In genomic region chr20:53001502-53002301, GRCh38 we compare ENCODE assay signal across 9 cellular contexts. TPM values are rescaled to one million over a fixed set of nuclear protein-coding genes. Genes with fewer than 3 reads are reported as not detected.
DNase-seq lines count a peak whose midpoint lies in the region; ATAC-seq lines count a peak whose summit lies in the region.
"Had no signal": no experiment of that assay in that cellular context is flagged by ENCODE, and none has a peak within 500 bp of the region (broad histone marks: within the 10 kb centered on the region; RNA-seq: fewer than 3 reads in every experiment).

No MANE protein-coding gene starts in this region.

- H3K9me3 Mint-ChIP-seq in activated naive CD4-positive, alpha-beta T cell treated with anti-CD3 and anti-CD28 coated beads, Interleukin-2, amount 10 ng/mL, durations not matched to agents 7 days and 5 days: no peaks in the 10 kb centered on the region
- H3K9me3 Mint-ChIP-seq in activated T-helper 2 cell treated with anti-CD3 and anti-CD28 coated beads, Interferon-gamma antibody, Interleukin-2, Interleukin-4, amounts not matched to agents 10 μg/mL and 5 μg/mL and 100 μg/mL, durations not matched to agents 14 hours and 24 hours and 36 hours: no peaks in the 10 kb centered on the region
- H3K9me3 Mint-ChIP-seq in stimulated activated naive CD8-positive, alpha-beta T cell treated with anti-CD3 and anti-CD28 coated beads, Interleukin-15, amount 100 ng/mL, for 72 hours: no peaks in the 10 kb centered on the region

- peak overlapping the region; percentile 99 for H3K27ac Mint-ChIP-seq in activated naive CD4-positive, alpha-beta T cell treated with anti-CD3 and anti-CD28 coated beads, Interleukin-2, amount 10 ng/mL, durations not matched to agents 7 days and 5 days
- peak overlapping the region; percentile 92 for H3K27ac Mint-ChIP-seq in activated T-helper 2 cell treated with anti-CD3 and anti-CD28 coated beads, Interferon-gamma antibody, Interleukin-2, Interleukin-4, amounts not matched to agents 10 μg/mL and 5 μg/mL and 100 μg/mL, durations not matched to agents 14 hours and 24 hours and 36 hours
- peak overlapping the region; percentile 82 to 99 for H3K27ac Mint-ChIP-seq in stimulated activated naive CD8-positive, alpha-beta T cell treated with anti-CD3 and anti-CD28 coated beads, Interleukin-15, amount 100 ng/mL, for 72 hours

- CTCF ChIA-PET in activated naive CD4-positive, alpha-beta T cell treated with anti-CD3 and anti-CD28 coated beads, Interleukin-2, amount 10 ng/mL, durations not matched to agents 7 days and 5 days (lab: Charles Lee): interaction anchor here (0.6 to 2.9 kb wide), 6 partner anchors 11 to 546 kb away, joined by 3 to 9 read pairs (median 4); no protein-coding TSS in a partner anchor

- H3K4me3 Mint-ChIP-seq in activated naive CD4-positive, alpha-beta T cell treated with anti-CD3 and anti-CD28 coated beads, Interleukin-2, amount 10 ng/mL, durations not matched to agents 7 days and 5 days: peak overlapping the region; percentile 63
- H3K4me3 Mint-ChIP-seq in activated T-helper 2 cell treated with anti-CD3 and anti-CD28 coated beads, Interferon-gamma antibody, Interleukin-2, Interleukin-4, amounts not matched to agents 10 μg/mL and 5 μg/mL and 100 μg/mL, durations not matched to agents 14 hours and 24 hours and 36 hours (ENCODE audit: low read depth): peak overlapping the region; percentile 74
- H3K4me3 Mint-ChIP-seq in stimulated activated naive CD8-positive, alpha-beta T cell treated with anti-CD3 and anti-CD28 coated beads, Interleukin-15, amount 100 ng/mL, for 72 hours: peak overlapping the region; percentile 59 to 87
- H3K4me3 Mint-ChIP-seq: CD14-positive monocyte had no signal

- H3K36me3 Mint-ChIP-seq in activated naive CD4-positive, alpha-beta T cell treated with anti-CD3 and anti-CD28 coated beads, Interleukin-2, amount 10 ng/mL, durations not matched to agents 7 days and 5 days: peaks cover 1% of the 10 kb centered on the region
- H3K36me3 Mint-ChIP-seq in activated T-helper 2 cell treated with anti-CD3 and anti-CD28 coated beads, Interferon-gamma antibody, Interleukin-2, Interleukin-4, amounts not matched to agents 10 μg/mL and 5 μg/mL and 100 μg/mL, durations not matched to agents 14 hours and 24 hours and 36 hours (ENCODE audit: low read depth): peaks cover 12% of the 10 kb centered on the region
- H3K36me3 Mint-ChIP-seq: CD14-positive monocyte had no signal

- DNase-seq in activated naive CD4-positive, alpha-beta T cell treated with anti-CD3 and anti-CD28 coated beads, Interleukin-2, amount 10 ng/mL, durations not matched to agents 7 days and 5 days: peak; percentile 40
- DNase-seq in activated naive CD4-positive, alpha-beta T cell treated with Interleukin-2 at 50 U/mL for 16 hours: no peak
- no peak for DNase-seq in activated T-helper 2 cell treated with anti-CD3 and anti-CD28 coated beads, Interferon-gamma antibody, Interleukin-2, Interleukin-4, amounts not matched to agents 10 μg/mL and 5 μg/mL and 100 μg/mL, durations not matched to agents 14 hours and 24 hours and 36 hours (ENCODE audit: low spot score)
- DNase-seq in stimulated activated naive CD8-positive, alpha-beta T cell treated with anti-CD3 and anti-CD28 coated beads, Interleukin-15, amount 100 ng/mL, for 72 hours: no peak
- DNase-seq in activated gamma-delta T cell (lab: John Stamatoyannopoulos, UW): no peak
- DNase-seq in AML-193 (lab: John Stamatoyannopoulos, UW): no peak
- no peak for DNase-seq in NCI-H510A (lab: John Stamatoyannopoulos, UW)

- peaks cover 57% of the 10 kb centered on the region for H3K4me1 Mint-ChIP-seq in activated naive CD4-positive, alpha-beta T cell treated with anti-CD3 and anti-CD28 coated beads, Interleukin-2, amount 10 ng/mL, durations not matched to agents 7 days and 5 days
- H3K4me1 Mint-ChIP-seq in activated T-helper 2 cell treated with anti-CD3 and anti-CD28 coated beads, Interferon-gamma antibody, Interleukin-2, Interleukin-4, amounts not matched to agents 10 μg/mL and 5 μg/mL and 100 μg/mL, durations not matched to agents 14 hours and 24 hours and 36 hours (ENCODE audit: low read depth): peaks cover 33% of the 10 kb centered on the region
- H3K4me1 Mint-ChIP-seq in stimulated activated naive CD8-positive, alpha-beta T cell treated with anti-CD3 and anti-CD28 coated beads, Interleukin-15, amount 100 ng/mL, for 72 hours: peaks cover 23% of the 10 kb centered on the region
- H3K4me1 Mint-ChIP-seq: CD14-positive monocyte had no signal

- intact Hi-C loops in activated T-helper 2 cell treated with anti-CD3 and anti-CD28 coated beads, Interferon-gamma antibody, Interleukin-2, Interleukin-4, amounts not matched to agents 10 μg/mL and 5 μg/mL and 100 μg/mL, durations not matched to agents 14 hours and 24 hours and 36 hours (cut with micrococcal nuclease): loop anchor here (2.0 kb wide), 3 partner anchors 21 to 75 kb away; no protein-coding TSS in a partner anchor

- H3K27me3 Mint-ChIP-seq in activated naive CD4-positive, alpha-beta T cell treated with anti-CD3 and anti-CD28 coated beads, Interleukin-2, amount 10 ng/mL, durations not matched to agents 7 days and 5 days: no peaks in the 10 kb centered on the region
- H3K27me3 Mint-ChIP-seq in activated T-helper 2 cell treated with anti-CD3 and anti-CD28 coated beads, Interferon-gamma antibody, Interleukin-2, Interleukin-4, amounts not matched to agents 10 μg/mL and 5 μg/mL and 100 μg/mL, durations not matched to agents 14 hours and 24 hours and 36 hours (ENCODE audit: low read depth): no peaks in the 10 kb centered on the region
- H3K27me3 Mint-ChIP-seq in stimulated activated naive CD8-positive, alpha-beta T cell treated with anti-CD3 and anti-CD28 coated beads, Interleukin-15, amount 100 ng/mL, for 72 hours: no peaks in the 10 kb centered on the region

- ATAC-seq in HG03045 (IDR thresholded peaks at IDR 0.05; ENCODE audit: unreplicated experiment): peak; percentile 64
- peak; percentile 71 for ATAC-seq in stimulated activated naive CD8-positive, alpha-beta T cell treated with anti-CD3 and anti-CD28 coated beads, Interleukin-15, amount 100 ng/mL, for 72 hours

RNA-seq across cellular contexts. Expression of gene TSHZ2, which starts 29.5 kb away (rescaled TPM):
- 19.8 and 23.0 TPM in 2 replicates for total RNA-seq in activated T-helper 2 cell treated with anti-CD3 and anti-CD28 coated beads, Interferon-gamma antibody, Interleukin-2, Interleukin-4, amounts not matched to agents 10 μg/mL and 5 μg/mL and 100 μg/mL, durations not matched to agents 14 hours and 24 hours and 36 hours
